ENCODE assay signal across 8 cellular contexts in genomic region chr6:7589949-7590917, GRCh38. TPM values are rescaled to one million over a fixed set of nuclear protein-coding genes. Genes with fewer than 3 reads are reported as not detected.
DNase-seq lines count a peak whose midpoint lies in the region; ATAC-seq and TF ChIP-seq lines count a peak whose summit lies in the region.

TSS of gene SNRNP48 (plus strand) at chr6:7590198. CDS start at chr6:7590258, 60 bp downstream.

- peak within 1 kb of the TSS; percentile 95 for H3K4me2 ChIP-seq in SK-N-SH

- H3K4me3 ChIP-seq in SK-N-SH (ENCODE audit: low read depth in 2 of 2, low read length in 1 of 2) = peak within 1 kb of the TSS; percentile 82 to 93
- peak within 1 kb of the TSS; percentile 84 to 88 for H3K4me3 ChIP-seq in testis

- H3K27me3 ChIP-seq in SK-N-SH (ENCODE audit: insufficient read depth) (no peaks in the 10 kb centered on the region; the same call in 1 of the 2 replicates), testis (no peaks in the 10 kb centered on the region)

- TF ChIP-seq RAD21 in SK-N-SH (IDR thresholded peaks at IDR 0.05; ENCODE audit: low read length) = no peak

- H3K9ac ChIP-seq in SK-N-SH = peak within 1 kb of the TSS; percentile 72

- peak within 1 kb of the TSS; percentile 34 to 68; a peak in 3 of 4 replicates for H3K27ac ChIP-seq in SK-N-SH (ENCODE audit: low read depth in 2 of 2, low read length in 1 of 2)
- H3K27ac ChIP-seq in testis = peak within 1 kb of the TSS in 1 of 2 donors; percentile 76

- peaks cover 28% of the 10 kb centered on the region for H4K20me1 ChIP-seq in SK-N-SH (ENCODE audit: insufficient read depth)

- peaks cover 18% of the 10 kb centered on the region in 2 experiments for H3K36me3 ChIP-seq in SK-N-SH (replicated peaks in 1 of 2; ENCODE audit: control insufficient read depth in 1 of 2, insufficient read depth in 2 of 2, low read length in 1 of 2)
- no peaks in the 10 kb centered on the region for H3K36me3 ChIP-seq in testis (ENCODE audit: low read depth, missing control alignments)

- intact Hi-C loops in testis (cut with DNase I; ENCODE audit: low total_unique reads) = no loop called here

- TF ChIP-seq EP300 in SK-N-SH (IDR thresholded peaks at IDR 0.05; ENCODE audit: borderline replicate concordance in 1 of 2, low read depth in 1 of 2, low read length in 1 of 2) = no peak

- under 1% methylated on average over 26 of the region's 72 CpGs for WGBS in SK-N-SH (ENCODE audit: low lambda C conversion rate)
- 1% methylated on average over 36 to 72 of the region's 72 CpGs for WGBS in testis, 2 donors

- peaks cover 34% of the 10 kb centered on the region for H3K79me2 ChIP-seq in SK-N-SH (ENCODE audit: insufficient read depth)

- CTCF ChIA-PET in SK-N-SH (lab: Yijun Ruan, JAX) = interaction anchor here (1.0 to 1.9 kb wide), 3 partner anchors 16 to 347 kb away, joined by 3 to 6 read pairs (median 3); no protein-coding TSS in a partner anchor

- H2AFZ ChIP-seq in SK-N-SH (ENCODE audit: low read depth) = peak within 1 kb of the TSS; percentile 100

- H3K9me3 ChIP-seq in SK-N-SH (no peaks in the 10 kb centered on the region), testis (no peaks in the 10 kb centered on the region)

- ATAC-seq in HG02571 (IDR thresholded peaks at IDR 0.05; ENCODE audit: unreplicated experiment) (peak; percentile 98), omental fat pad (ENCODE audit: low FRiP score) (peak; percentile 97)

- no peak for TF ChIP-seq CTCF in SK-N-SH (IDR thresholded peaks at IDR 0.05)
- TF ChIP-seq CTCF in omental fat pad (IDR thresholded peaks at IDR 0.05) = no peak
- TF ChIP-seq CTCF in testis (IDR thresholded peaks at IDR 0.05) = no peak

- no peaks in the 10 kb centered on the region for H3K9me2 ChIP-seq in SK-N-SH

- POLR2A ChIA-PET in SK-N-SH (lab: Yijun Ruan, JAX) = interaction anchor here (0.7 to 1.1 kb wide), 2 partner anchors 10 to 21 kb away, joined by 3 read pairs; no protein-coding TSS in a partner anchor

- DNase-seq in GM04504 (ENCODE audit: low read depth) = peak; percentile 84
- DNase-seq in NCI-H1048 (lab: John Stamatoyannopoulos, UW) = peak; percentile 82
- DNase-seq in SK-N-SH = peak; percentile 94
- DNase-seq in activated naive CD4-positive, alpha-beta T cell treated with anti-CD3 and anti-CD28 coated beads, Interleukin-2, amount 50 U/mL, for 16 hours = peak; percentile 93
- peak; percentile 93 for DNase-seq in glomerular visceral epithelial cell (ENCODE audit: extremely low spot score)
- DNase-seq in omental fat pad (ENCODE audit: low spot score) = peak; percentile 96
- DNase-seq in testis = peak; percentile 98

- peaks cover 3 to 10% of the 10 kb centered on the region in 2 experiments; a peak in 3 of 4 replicates for H3K4me1 ChIP-seq in SK-N-SH (ENCODE audit: control insufficient read depth in 1 of 2, insufficient read depth in 2 of 2, low read depth in 1 of 2, low read length in 1 of 2)
- peaks cover 7% of the 10 kb centered on the region for H3K4me1 ChIP-seq in testis

- TF ChIP-seq POLR2A in testis (IDR thresholded peaks at IDR 0.05) = no peak

- H3F3A ChIP-seq in SK-N-SH (replicated peaks; ENCODE audit: insufficient read depth) = peaks cover 7% of the 10 kb centered on the region

TF ChIP-seq in SK-N-SH, 30 proteins besides CTCF, POLR2A, EP300 and RAD21 (continues in another document):
- no peak for TF ChIP-seq SMC3 (IDR thresholded peaks at IDR 0.05; ENCODE audit: low read depth, low read length)
- TF ChIP-seq MAX (IDR thresholded peaks at IDR 0.05; ENCODE audit: low read depth) = peak; percentile 69
- TF ChIP-seq GATA2 (CRISPR knock-in tag; IDR thresholded peaks at IDR 0.05) = no peak
- no peak for TF ChIP-seq FOXJ3 (CRISPR knock-in tag; IDR thresholded peaks at IDR 0.05)
- peak; percentile 73 for TF ChIP-seq NRF1 (IDR thresholded peaks at IDR 0.05; ENCODE audit: low read depth, low read length)
- TF ChIP-seq FOXM1 (IDR thresholded peaks at IDR 0.05; ENCODE audit: low read depth) = no peak
- TF ChIP-seq ELF1 (IDR thresholded peaks at IDR 0.05) = no peak; the same call in none of the 2 replicates
- TF ChIP-seq FOSL2 (IDR thresholded peaks at IDR 0.05; ENCODE audit: borderline replicate concordance, low read depth) = no peak
- TF ChIP-seq TEAD4 (IDR thresholded peaks at IDR 0.05; ENCODE audit: borderline replicate concordance, insufficient read depth) = no peak
- TF ChIP-seq YY1 (IDR thresholded peaks at IDR 0.05; ENCODE audit: low read depth) = 0 out of 2 replicates have a peak, but pooled peaks have one; percentile 36
- no peak for TF ChIP-seq MEF2A (IDR thresholded peaks at IDR 0.05; ENCODE audit: borderline replicate concordance, low read depth)
- TF ChIP-seq CHD2 (IDR thresholded peaks at IDR 0.05; ENCODE audit: low read length, partially characterized antibody) = peak; percentile 11
- TF ChIP-seq JUND (IDR thresholded peaks at IDR 0.05) = no peak
- TF ChIP-seq USF2 (IDR thresholded peaks at IDR 0.05; ENCODE audit: borderline replicate concordance, low read depth, low read length) = peak; percentile 85
- TF ChIP-seq NFIC (IDR thresholded peaks at IDR 0.05; ENCODE audit: borderline replicate concordance) = no peak
- TF ChIP-seq TCF12 (IDR thresholded peaks at IDR 0.05) = no peak
- no peak for TF ChIP-seq PBX3 (IDR thresholded peaks at IDR 0.05)
- peak; percentile 77 for TF ChIP-seq TAF1 (IDR thresholded peaks at IDR 0.05; ENCODE audit: borderline replicate concordance, low read depth, low read length)
- TF ChIP-seq RXRA (IDR thresholded peaks at IDR 0.05; ENCODE audit: borderline replicate concordance, low read depth) = no peak
- peak; percentile 98 for TF ChIP-seq USF1 (IDR thresholded peaks at IDR 0.05; ENCODE audit: borderline replicate concordance, low read depth)
- TF ChIP-seq SIN3A (IDR thresholded peaks at IDR 0.05; ENCODE audit: borderline replicate concordance, low read depth, low read length) = peak; percentile 23; the same call in 1 of the 2 replicates
- TF ChIP-seq RCOR1 (IDR thresholded peaks at IDR 0.05; ENCODE audit: low read length) = no peak
- TF ChIP-seq POLR2AphosphoS5 (IDR thresholded peaks at IDR 0.05; ENCODE audit: low read depth, low read length) = peak; percentile 86
- TF ChIP-seq REST (IDR thresholded peaks at IDR 0.05; ENCODE audit: low read depth, low read length) = no peak

RNA-seq across cellular contexts. Expression of gene SNRNP48, which starts in this region (rescaled TPM):
- 4.3 and 5.7 TPM in 2 replicates for polyA plus RNA-seq in SK-N-SH (2012; rRNA removed)
- polyA plus RNA-seq in SK-N-SH (2012; cell fraction: cytosol; rRNA removed) = 3.7 and 4.3 TPM in 2 replicates
- 4.4 and 10.4 TPM in 2 replicates for polyA plus RNA-seq in SK-N-SH (2012; cell fraction: nucleus; rRNA removed)
- 10 to 100 TPM in 3 of 4 donors, 1 to 10 TPM in 1; 8.4 to 14.2 (median 11.5) TPM for total RNA-seq in omental fat pad
- 10 to 100 TPM in 1 of 2 donors, 1 to 10 TPM in 1; 8.5 to 10.7 TPM for total RNA-seq in testis
- 5.6 TPM for polyA plus RNA-seq in testis (ENCODE audit: insufficient read depth, low read depth, low replicate concordance)
